1 cellular context compared by ENCODE assay signal in the genomic region with DNA sequence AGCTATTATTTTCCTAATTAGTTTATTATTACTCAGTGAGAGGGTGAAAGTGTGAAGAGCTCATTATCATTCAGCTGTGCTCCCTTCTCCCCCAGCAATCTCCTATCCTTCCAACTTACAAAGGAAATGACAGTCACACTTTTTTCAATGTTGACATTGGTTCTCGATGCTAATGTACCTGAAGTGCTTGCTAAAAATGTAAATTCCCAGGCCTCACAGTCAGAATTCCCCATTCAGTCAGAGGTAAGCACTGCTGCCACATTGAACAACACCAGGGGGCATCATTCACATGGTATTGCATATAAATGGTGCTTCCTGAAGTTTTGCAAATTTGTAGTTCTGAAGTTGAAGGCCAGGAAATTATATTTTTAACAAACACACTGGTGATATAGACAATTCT.
TF ChIP-seq lines count a peak whose summit lies in the region.

No MANE protein-coding gene starts in this region.

TF ChIP-seq in GM23338, 12 proteins besides CTCF, POLR2A, EP300 and RAD21 (continued from another document):
- TF ChIP-seq, protein P1, sequence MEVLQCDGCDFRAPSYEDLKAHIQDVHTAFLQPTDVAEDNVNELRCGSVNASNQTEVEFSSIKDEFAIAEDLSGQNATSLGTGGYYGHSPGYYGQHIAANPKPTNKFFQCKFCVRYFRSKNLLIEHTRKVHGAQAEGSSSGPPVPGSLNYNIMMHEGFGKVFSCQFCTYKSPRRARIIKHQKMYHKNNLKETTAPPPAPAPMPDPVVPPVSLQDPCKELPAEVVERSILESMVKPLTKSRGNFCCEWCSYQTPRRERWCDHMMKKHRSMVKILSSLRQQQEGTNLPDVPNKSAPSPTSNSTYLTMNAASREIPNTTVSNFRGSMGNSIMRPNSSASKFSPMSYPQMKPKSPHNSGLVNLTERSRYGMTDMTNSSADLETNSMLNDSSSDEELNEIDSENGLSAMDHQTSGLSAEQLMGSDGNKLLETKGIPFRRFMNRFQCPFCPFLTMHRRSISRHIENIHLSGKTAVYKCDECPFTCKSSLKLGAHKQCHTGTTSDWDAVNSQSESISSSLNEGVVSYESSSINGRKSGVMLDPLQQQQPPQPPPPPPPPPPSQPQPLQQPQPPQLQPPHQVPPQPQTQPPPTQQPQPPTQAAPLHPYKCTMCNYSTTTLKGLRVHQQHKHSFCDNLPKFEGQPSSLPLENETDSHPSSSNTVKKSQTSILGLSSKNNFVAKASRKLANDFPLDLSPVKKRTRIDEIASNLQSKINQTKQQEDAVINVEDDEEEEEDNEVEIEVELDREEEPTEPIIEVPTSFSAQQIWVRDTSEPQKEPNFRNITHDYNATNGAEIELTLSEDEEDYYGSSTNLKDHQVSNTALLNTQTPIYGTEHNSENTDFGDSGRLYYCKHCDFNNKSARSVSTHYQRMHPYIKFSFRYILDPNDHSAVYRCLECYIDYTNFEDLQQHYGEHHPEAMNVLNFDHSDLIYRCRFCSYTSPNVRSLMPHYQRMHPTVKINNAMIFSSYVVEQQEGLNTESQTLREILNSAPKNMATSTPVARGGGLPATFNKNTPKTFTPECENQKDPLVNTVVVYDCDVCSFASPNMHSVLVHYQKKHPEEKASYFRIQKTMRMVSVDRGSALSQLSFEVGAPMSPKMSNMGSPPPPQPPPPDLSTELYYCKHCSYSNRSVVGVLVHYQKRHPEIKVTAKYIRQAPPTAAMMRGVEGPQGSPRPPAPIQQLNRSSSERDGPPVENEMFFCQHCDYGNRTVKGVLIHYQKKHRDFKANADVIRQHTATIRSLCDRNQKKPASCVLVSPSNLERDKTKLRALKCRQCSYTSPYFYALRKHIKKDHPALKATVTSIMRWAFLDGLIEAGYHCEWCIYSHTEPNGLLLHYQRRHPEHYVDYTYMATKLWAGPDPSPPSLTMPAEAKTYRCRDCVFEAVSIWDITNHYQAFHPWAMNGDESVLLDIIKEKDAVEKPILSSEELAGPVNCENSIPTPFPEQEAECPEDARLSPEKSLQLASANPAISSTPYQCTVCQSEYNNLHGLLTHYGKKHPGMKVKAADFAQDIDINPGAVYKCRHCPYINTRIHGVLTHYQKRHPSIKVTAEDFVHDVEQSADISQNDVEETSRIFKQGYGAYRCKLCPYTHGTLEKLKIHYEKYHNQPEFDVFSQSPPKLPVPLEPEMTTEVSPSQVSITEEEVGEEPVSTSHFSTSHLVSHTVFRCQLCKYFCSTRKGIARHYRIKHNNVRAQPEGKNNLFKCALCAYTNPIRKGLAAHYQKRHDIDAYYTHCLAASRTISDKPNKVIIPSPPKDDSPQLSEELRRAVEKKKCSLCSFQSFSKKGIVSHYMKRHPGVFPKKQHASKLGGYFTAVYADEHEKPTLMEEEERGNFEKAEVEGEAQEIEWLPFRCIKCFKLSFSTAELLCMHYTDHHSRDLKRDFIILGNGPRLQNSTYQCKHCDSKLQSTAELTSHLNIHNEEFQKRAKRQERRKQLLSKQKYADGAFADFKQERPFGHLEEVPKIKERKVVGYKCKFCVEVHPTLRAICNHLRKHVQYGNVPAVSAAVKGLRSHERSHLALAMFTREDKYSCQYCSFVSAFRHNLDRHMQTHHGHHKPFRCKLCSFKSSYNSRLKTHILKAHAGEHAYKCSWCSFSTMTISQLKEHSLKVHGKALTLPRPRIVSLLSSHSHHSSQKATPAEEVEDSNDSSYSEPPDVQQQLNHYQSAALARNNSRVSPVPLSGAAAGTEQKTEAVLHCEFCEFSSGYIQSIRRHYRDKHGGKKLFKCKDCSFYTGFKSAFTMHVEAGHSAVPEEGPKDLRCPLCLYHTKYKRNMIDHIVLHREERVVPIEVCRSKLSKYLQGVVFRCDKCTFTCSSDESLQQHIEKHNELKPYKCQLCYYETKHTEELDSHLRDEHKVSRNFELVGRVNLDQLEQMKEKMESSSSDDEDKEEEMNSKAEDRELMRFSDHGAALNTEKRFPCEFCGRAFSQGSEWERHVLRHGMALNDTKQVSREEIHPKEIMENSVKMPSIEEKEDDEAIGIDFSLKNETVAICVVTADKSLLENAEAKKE (CRISPR knock-in tag; IDR thresholded peaks at IDR 0.05) = peak; percentile 57
- TF ChIP-seq ZNF331 (CRISPR knock-in tag; IDR thresholded peaks at IDR 0.05; ENCODE audit: low read depth) (no peak), NANOG (IDR thresholded peaks at IDR 0.05; ENCODE audit: borderline replicate concordance) (peak; percentile 96), EZH2phosphoT487 (IDR thresholded peaks at IDR 0.05; ENCODE audit: unreplicated experiment) (no peak), EZH2 (IDR thresholded peaks at IDR 0.05; ENCODE audit: low read depth, unreplicated experiment) (no peak), POLR2AphosphoS5 (IDR thresholded peaks at IDR 0.05; ENCODE audit: low read depth) (peak; percentile 32; the same call in 1 of the 2 replicates)
- TF ChIP-seq, protein P2, sequence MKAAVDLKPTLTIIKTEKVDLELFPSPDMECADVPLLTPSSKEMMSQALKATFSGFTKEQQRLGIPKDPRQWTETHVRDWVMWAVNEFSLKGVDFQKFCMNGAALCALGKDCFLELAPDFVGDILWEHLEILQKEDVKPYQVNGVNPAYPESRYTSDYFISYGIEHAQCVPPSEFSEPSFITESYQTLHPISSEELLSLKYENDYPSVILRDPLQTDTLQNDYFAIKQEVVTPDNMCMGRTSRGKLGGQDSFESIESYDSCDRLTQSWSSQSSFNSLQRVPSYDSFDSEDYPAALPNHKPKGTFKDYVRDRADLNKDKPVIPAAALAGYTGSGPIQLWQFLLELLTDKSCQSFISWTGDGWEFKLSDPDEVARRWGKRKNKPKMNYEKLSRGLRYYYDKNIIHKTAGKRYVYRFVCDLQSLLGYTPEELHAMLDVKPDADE (IDR thresholded peaks at IDR 0.05) = peak; percentile 79
